ENCODE assay signal across 8 cellular contexts in the genomic region with DNA sequence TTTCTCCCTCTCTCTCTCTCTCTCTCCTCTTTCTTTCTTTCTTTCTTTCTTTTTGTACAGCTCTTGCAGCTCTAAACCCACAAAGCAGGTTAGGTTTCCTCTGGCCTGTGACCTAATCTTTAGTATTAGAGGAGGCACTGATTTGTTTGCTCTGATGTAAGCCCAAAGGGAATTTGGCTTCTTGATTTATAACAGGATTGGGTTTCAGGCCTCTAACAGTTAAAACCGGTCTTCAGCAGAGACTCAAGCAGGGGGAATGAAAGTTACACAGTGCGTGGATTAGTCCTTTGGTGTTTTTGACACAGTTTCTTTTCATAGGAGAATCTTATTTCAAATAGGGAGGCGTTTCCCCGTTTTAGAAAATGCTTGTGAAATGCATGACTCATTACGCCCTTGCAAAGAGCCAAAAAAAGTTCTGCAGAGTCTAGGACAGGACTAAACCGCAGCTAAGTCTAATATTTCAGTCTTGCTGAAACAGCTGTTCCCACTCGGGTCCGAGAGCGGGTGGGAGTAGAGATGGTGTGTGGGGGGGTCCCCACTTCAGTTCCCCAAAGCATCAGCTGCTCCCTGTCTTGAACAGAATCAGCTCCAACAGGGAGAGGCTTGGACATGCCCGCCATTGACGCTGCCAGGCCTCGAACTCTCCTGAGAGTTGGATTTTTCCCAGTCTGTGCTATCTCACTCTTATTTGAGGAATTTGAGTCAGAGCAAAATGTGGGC.
DNase-seq lines count a peak whose midpoint lies in the region; ATAC-seq, FAIRE-seq and TF ChIP-seq lines count a peak whose summit lies in the region.

No MANE protein-coding gene starts in this region.

- H3K27me3 Mint-ChIP-seq in astrocyte (ENCODE audit: low read depth, unreplicated experiment) (no peaks in the 10 kb centered on the region), GM23338 (ENCODE audit: insufficient read depth, low read depth, poor library complexity) (peaks cover 2% of the 10 kb centered on the region)

- no peaks in the 10 kb centered on the region for H3K9me2 ChIP-seq in GM23338 (ENCODE audit: insufficient read depth)

- H3K4me1 ChIP-seq in KMS-11 (ENCODE audit: low read depth, poor library complexity, severe bottlenecking), result peaks cover 58% of the 10 kb centered on the region
- peaks cover 41% of the 10 kb centered on the region for H3K4me1 ChIP-seq in astrocyte (ENCODE audit: insufficient read depth, low read length)
- H3K4me1 ChIP-seq in GM23338 (ENCODE audit: insufficient read depth), result peaks cover 15% of the 10 kb centered on the region

- H2AFZ ChIP-seq in KMS-11 (ENCODE audit: low read depth), result peak overlapping the region; percentile 28; the same call in 1 of the 2 replicates
- no peak overlapping the region for H2AFZ ChIP-seq in astrocyte (ENCODE audit: low read depth, low read length)
- no peak overlapping the region; the same call in 1 of the 2 replicates for H2AFZ ChIP-seq in GM23338

- H3K4me3 Mint-ChIP-seq in astrocyte (ENCODE audit: unreplicated experiment), result peak overlapping the region; percentile 60
- H3K4me3 Mint-ChIP-seq in GM23338, result no peak overlapping the region

- peak overlapping the region; percentile 100 for H3K27ac Mint-ChIP-seq in astrocyte (ENCODE audit: unreplicated experiment)
- no peak overlapping the region; the same call in 1 of the 2 replicates for H3K27ac Mint-ChIP-seq in GM23338

- no peaks in the 10 kb centered on the region for H3K27me3 ChIP-seq in KMS-11 (ENCODE audit: insufficient read depth, low read depth)
- H3K27me3 ChIP-seq in astrocyte (ENCODE audit: insufficient read depth, low read length), result no peaks in the 10 kb centered on the region
- H3K27me3 ChIP-seq in GM23338 (ENCODE audit: insufficient read depth), result no peaks in the 10 kb centered on the region

- no peak for ATAC-seq in left colon
- no peak for ATAC-seq in GM23338

- H3F3A ChIP-seq in GM23338 (replicated peaks; ENCODE audit: low read depth), result no peaks in the 10 kb centered on the region

- peaks cover 57% of the 10 kb centered on the region for H3K4me1 Mint-ChIP-seq in astrocyte (ENCODE audit: low read depth, unreplicated experiment)
- peaks cover 37% of the 10 kb centered on the region for H3K4me1 Mint-ChIP-seq in GM23338

- no peaks in the 10 kb centered on the region for H3K36me3 ChIP-seq in KMS-11 (ENCODE audit: insufficient read depth)
- no peaks in the 10 kb centered on the region for H3K36me3 ChIP-seq in astrocyte (ENCODE audit: insufficient read depth, low read length)
- H3K36me3 ChIP-seq in GM23338 (ENCODE audit: insufficient read depth), result no peaks in the 10 kb centered on the region

- no peaks in the 10 kb centered on the region for H3K9me3 ChIP-seq in astrocyte (ENCODE audit: insufficient read depth, low read depth, low read length)

- H3K79me2 ChIP-seq in KMS-11 (ENCODE audit: insufficient read depth, low read depth), result no peaks in the 10 kb centered on the region
- H3K79me2 ChIP-seq in astrocyte (ENCODE audit: insufficient read depth, low read length), result no peaks in the 10 kb centered on the region
- no peaks in the 10 kb centered on the region for H3K79me2 ChIP-seq in GM23338 (replicated peaks; ENCODE audit: insufficient read depth)

- no peak for TF ChIP-seq CTCF in KMS-11 (conservative IDR thresholded peaks at IDR 0.05; ENCODE audit: low read depth, low read length)
- TF ChIP-seq CTCF in astrocyte (IDR thresholded peaks at IDR 0.05; ENCODE audit: insufficient read depth, low read depth, low read length), result no peak
- TF ChIP-seq CTCF in GM23338 (conservative IDR thresholded peaks at IDR 0.05; ENCODE audit: low read depth in 2 of 2), result no peak

- intact Hi-C loops in left colon (cut with DNase I, micrococcal nuclease), result no loop called here

- H3K36me3 Mint-ChIP-seq in astrocyte (ENCODE audit: low read depth, unreplicated experiment) (no peaks in the 10 kb centered on the region), GM23338 (ENCODE audit: low read depth) (no peaks in the 10 kb centered on the region)

- FAIRE-seq in astrocyte (lab: Jason Lieb, UNC), result peak; percentile 63

- no peak overlapping the region for H3K4me3 ChIP-seq in KMS-11 (IDR thresholded peaks at IDR 0.05; ENCODE audit: insufficient read depth, low read depth, low read length)
- H3K4me3 ChIP-seq in astrocyte (ENCODE audit: insufficient read depth, low read depth, low read length), result peak overlapping the region; percentile 31
- no peak overlapping the region for H3K4me3 ChIP-seq in GM23338

- H4K20me1 ChIP-seq in KMS-11 (ENCODE audit: insufficient read depth) (no peaks in the 10 kb centered on the region), astrocyte (ENCODE audit: insufficient read depth, low read length) (no peaks in the 10 kb centered on the region), GM23338 (replicated peaks; ENCODE audit: insufficient read depth) (no peaks in the 10 kb centered on the region)

- H3K9ac ChIP-seq in KMS-11 (peak overlapping the region; percentile 60), astrocyte (ENCODE audit: low read length) (peak overlapping the region; percentile 90)

- H3K4me2 ChIP-seq in KMS-11 (peak overlapping the region; percentile 73), astrocyte (ENCODE audit: low read length) (peak overlapping the region; percentile 81), GM23338 (no peak overlapping the region)

- DNase-seq in COLO829 (ENCODE audit: low spot score) (peak; percentile 61), astrocyte (ENCODE audit: low read depth) (peak; percentile 96), kidney glomerular epithelial cell (lab: John Stamatoyannopoulos, UW) (peak; percentile 81), superior temporal gyrus (ENCODE audit: extremely low spot score) (peak; percentile 74), left colon (no peak), NCI-H2107 (lab: John Stamatoyannopoulos, UW) (no peak), GM23338 (ENCODE audit: low spot score) (no peak)

- H3K27ac ChIP-seq in KMS-11, result peak overlapping the region; percentile 93
- peak overlapping the region; percentile 98 for H3K27ac ChIP-seq in astrocyte (ENCODE audit: low read depth, low read length)
- H3K27ac ChIP-seq in GM23338 (ENCODE audit: low read depth), result no peak overlapping the region

- H3K9me3 Mint-ChIP-seq in astrocyte (ENCODE audit: unreplicated experiment) (peaks cover 4% of the 10 kb centered on the region), GM23338 (no peaks in the 10 kb centered on the region)

TF ChIP-seq in GM23338, 12 proteins besides CTCF, POLR2A, EP300 and RAD21 (continues in another document):
- TF ChIP-seq, protein P1, sequence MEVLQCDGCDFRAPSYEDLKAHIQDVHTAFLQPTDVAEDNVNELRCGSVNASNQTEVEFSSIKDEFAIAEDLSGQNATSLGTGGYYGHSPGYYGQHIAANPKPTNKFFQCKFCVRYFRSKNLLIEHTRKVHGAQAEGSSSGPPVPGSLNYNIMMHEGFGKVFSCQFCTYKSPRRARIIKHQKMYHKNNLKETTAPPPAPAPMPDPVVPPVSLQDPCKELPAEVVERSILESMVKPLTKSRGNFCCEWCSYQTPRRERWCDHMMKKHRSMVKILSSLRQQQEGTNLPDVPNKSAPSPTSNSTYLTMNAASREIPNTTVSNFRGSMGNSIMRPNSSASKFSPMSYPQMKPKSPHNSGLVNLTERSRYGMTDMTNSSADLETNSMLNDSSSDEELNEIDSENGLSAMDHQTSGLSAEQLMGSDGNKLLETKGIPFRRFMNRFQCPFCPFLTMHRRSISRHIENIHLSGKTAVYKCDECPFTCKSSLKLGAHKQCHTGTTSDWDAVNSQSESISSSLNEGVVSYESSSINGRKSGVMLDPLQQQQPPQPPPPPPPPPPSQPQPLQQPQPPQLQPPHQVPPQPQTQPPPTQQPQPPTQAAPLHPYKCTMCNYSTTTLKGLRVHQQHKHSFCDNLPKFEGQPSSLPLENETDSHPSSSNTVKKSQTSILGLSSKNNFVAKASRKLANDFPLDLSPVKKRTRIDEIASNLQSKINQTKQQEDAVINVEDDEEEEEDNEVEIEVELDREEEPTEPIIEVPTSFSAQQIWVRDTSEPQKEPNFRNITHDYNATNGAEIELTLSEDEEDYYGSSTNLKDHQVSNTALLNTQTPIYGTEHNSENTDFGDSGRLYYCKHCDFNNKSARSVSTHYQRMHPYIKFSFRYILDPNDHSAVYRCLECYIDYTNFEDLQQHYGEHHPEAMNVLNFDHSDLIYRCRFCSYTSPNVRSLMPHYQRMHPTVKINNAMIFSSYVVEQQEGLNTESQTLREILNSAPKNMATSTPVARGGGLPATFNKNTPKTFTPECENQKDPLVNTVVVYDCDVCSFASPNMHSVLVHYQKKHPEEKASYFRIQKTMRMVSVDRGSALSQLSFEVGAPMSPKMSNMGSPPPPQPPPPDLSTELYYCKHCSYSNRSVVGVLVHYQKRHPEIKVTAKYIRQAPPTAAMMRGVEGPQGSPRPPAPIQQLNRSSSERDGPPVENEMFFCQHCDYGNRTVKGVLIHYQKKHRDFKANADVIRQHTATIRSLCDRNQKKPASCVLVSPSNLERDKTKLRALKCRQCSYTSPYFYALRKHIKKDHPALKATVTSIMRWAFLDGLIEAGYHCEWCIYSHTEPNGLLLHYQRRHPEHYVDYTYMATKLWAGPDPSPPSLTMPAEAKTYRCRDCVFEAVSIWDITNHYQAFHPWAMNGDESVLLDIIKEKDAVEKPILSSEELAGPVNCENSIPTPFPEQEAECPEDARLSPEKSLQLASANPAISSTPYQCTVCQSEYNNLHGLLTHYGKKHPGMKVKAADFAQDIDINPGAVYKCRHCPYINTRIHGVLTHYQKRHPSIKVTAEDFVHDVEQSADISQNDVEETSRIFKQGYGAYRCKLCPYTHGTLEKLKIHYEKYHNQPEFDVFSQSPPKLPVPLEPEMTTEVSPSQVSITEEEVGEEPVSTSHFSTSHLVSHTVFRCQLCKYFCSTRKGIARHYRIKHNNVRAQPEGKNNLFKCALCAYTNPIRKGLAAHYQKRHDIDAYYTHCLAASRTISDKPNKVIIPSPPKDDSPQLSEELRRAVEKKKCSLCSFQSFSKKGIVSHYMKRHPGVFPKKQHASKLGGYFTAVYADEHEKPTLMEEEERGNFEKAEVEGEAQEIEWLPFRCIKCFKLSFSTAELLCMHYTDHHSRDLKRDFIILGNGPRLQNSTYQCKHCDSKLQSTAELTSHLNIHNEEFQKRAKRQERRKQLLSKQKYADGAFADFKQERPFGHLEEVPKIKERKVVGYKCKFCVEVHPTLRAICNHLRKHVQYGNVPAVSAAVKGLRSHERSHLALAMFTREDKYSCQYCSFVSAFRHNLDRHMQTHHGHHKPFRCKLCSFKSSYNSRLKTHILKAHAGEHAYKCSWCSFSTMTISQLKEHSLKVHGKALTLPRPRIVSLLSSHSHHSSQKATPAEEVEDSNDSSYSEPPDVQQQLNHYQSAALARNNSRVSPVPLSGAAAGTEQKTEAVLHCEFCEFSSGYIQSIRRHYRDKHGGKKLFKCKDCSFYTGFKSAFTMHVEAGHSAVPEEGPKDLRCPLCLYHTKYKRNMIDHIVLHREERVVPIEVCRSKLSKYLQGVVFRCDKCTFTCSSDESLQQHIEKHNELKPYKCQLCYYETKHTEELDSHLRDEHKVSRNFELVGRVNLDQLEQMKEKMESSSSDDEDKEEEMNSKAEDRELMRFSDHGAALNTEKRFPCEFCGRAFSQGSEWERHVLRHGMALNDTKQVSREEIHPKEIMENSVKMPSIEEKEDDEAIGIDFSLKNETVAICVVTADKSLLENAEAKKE (CRISPR knock-in tag; IDR thresholded peaks at IDR 0.05), result no peak
- TF ChIP-seq STAT1 (IDR thresholded peaks at IDR 0.05; ENCODE audit: unreplicated experiment) (no peak), NANOG (IDR thresholded peaks at IDR 0.05; ENCODE audit: borderline replicate concordance) (no peak), ZNF114 (CRISPR knock-in tag; IDR thresholded peaks at IDR 0.05) (no peak)

Comparison
In these comparisons a context has a peak if more than half of its experiments do, and no peak if none do; other contexts are left out.
1. DNase-seq: peak in COLO829 (single experiment), astrocyte (single experiment), kidney glomerular epithelial cell (single experiment) and superior temporal gyrus (single experiment); none in left colon (0 of 2), NCI-H2107 (single experiment) and GM23338 (single experiment).